ENCODE assay signal across 8 cellular contexts in genomic region chr15:68056097-68056865, GRCh38. TPM values are rescaled to one million over a fixed set of nuclear protein-coding genes. Genes with fewer than 3 reads are reported as not detected.
A peak's percentile ranks its signal among the peaks of the same experiment; 100 is the strongest.
DNase-seq lines count a peak whose midpoint lies in the region; ATAC-seq and TF ChIP-seq lines count a peak whose summit lies in the region.

No MANE protein-coding gene starts in this region.

- no peak overlapping the region for H4K5ac ChIP-seq in IMR-90 (ENCODE audit: low read depth, low read length)

- no peak overlapping the region for H2BK15ac ChIP-seq in IMR-90 (ENCODE audit: low read depth, low read length)

- CTCF ChIA-PET in IMR-90 (lab: Yijun Ruan, JAX) (no interaction called here), mammary epithelial cell (lab: Charles Lee; ENCODE audit: low non-redundant PET) (no interaction called here)

- no peak for TF ChIP-seq POLR2A in IMR-90 (IDR thresholded peaks at IDR 0.05; ENCODE audit: low read depth, low read length)

- H3K27ac ChIP-seq in IMR-90 (ENCODE audit: insufficient read depth, low read length), result no peak overlapping the region
- peak overlapping the region; percentile 46 for H3K27ac ChIP-seq in mammary epithelial cell (ENCODE audit: insufficient read depth, low read depth, low read length)

- in situ Hi-C loops in IMR-90 (cut with MboI; ENCODE audit: low sequenced_read_pairs) (no loop called here), mammary epithelial cell (cut with MboI; ENCODE audit: low sequenced_read_pairs in 2 of 2) (loop anchor here in 1 of 2 donors (25.0 kb wide), 1 partner anchor 194 kb away; no protein-coding TSS in a partner anchor)

- dilution Hi-C loops in IMR-90 (cut with HindIII; ENCODE audit: low sequenced_read_pairs, unreplicated experiment) (no loop called here), mammary epithelial cell (cut with HindIII; ENCODE audit: low sequenced_read_pairs) (no loop called here)

- 0 out of 2 replicates have a peak, but pooled peaks cover 2% of the 10 kb centered on the region for H3K36me3 ChIP-seq in IMR-90 (ENCODE audit: control insufficient read depth, insufficient read depth, low read length)
- no peaks in the 10 kb centered on the region for H3K36me3 ChIP-seq in mammary epithelial cell (ENCODE audit: insufficient read depth, low read length)

- no peaks in the 10 kb centered on the region for H3K9me3 Mint-ChIP-seq in naive thymus-derived CD8-positive, alpha-beta T cell

- no peak overlapping the region for H3K18ac ChIP-seq in IMR-90 (ENCODE audit: low read depth, low read length)

- peak overlapping the region in 7 of 10 donors; percentile 38 to 86 (median 66) for H3K27ac Mint-ChIP-seq in naive thymus-derived CD8-positive, alpha-beta T cell

- H3K56ac ChIP-seq in IMR-90 (ENCODE audit: extremely low read depth, insufficient read depth, low read length), result no peak overlapping the region

- ATAC-seq in IMR-90 (ENCODE audit: low read depth), result no peak
- no peak for ATAC-seq in naive thymus-derived CD8-positive, alpha-beta T cell
- ATAC-seq in HG02870 (IDR thresholded peaks at IDR 0.05; ENCODE audit: unreplicated experiment), result no peak
- no peak for ATAC-seq in HG03571 (IDR thresholded peaks at IDR 0.05; ENCODE audit: unreplicated experiment)
- no peak for ATAC-seq in HG03045 (IDR thresholded peaks at IDR 0.05; ENCODE audit: unreplicated experiment)

- H3K14ac ChIP-seq in IMR-90 (replicated peaks; ENCODE audit: low read depth, low read length), result no peak overlapping the region

- peaks cover 0 to 12% (median 0%) of the 10 kb centered on the region in 3 donors for H3K36me3 Mint-ChIP-seq in naive thymus-derived CD8-positive, alpha-beta T cell

- no peak overlapping the region for H3K4ac ChIP-seq in IMR-90 (ENCODE audit: low read depth, low read length)

- no peak for TF ChIP-seq CTCF in AG10803 (conservative IDR thresholded peaks at IDR 0.05; ENCODE audit: low read length)
- no peak for TF ChIP-seq CTCF in IMR-90 (conservative IDR thresholded peaks at IDR 0.05; ENCODE audit: low read depth, low read length)
- no peak for TF ChIP-seq CTCF in mammary epithelial cell (conservative IDR thresholded peaks at IDR 0.05 in 1 of 2, IDR thresholded peaks at IDR 0.05 in 1 of 2; ENCODE audit: extremely low read depth in 1 of 2, insufficient read depth in 1 of 2, low read depth in 1 of 2, low read length in 2 of 2)

- H2BK20ac ChIP-seq in IMR-90 (ENCODE audit: low read depth, low read length), result no peak overlapping the region

- H2AK5ac ChIP-seq in IMR-90 (ENCODE audit: low read depth, low read length), result no peak overlapping the region

- no peak overlapping the region for H4K8ac ChIP-seq in IMR-90 (ENCODE audit: low read depth in 2 of 2, low read length in 2 of 2)

- H3K27me3 ChIP-seq in IMR-90 (ENCODE audit: control insufficient read depth, insufficient read depth, low read length), result no peaks in the 10 kb centered on the region
- H3K27me3 ChIP-seq in mammary epithelial cell (ENCODE audit: insufficient read depth, low read length), result no peaks in the 10 kb centered on the region

- no peak for TF ChIP-seq RAD21 in IMR-90 (IDR thresholded peaks at IDR 0.05; ENCODE audit: low read length)

- H4K20me1 ChIP-seq in IMR-90 (ENCODE audit: insufficient read depth, low read length) (peaks cover 58% of the 10 kb centered on the region), mammary epithelial cell (ENCODE audit: insufficient read depth, low read length) (no peaks in the 10 kb centered on the region)

- intact Hi-C loops in IMR-90 (cut with micrococcal nuclease) (no loop called here), mammary epithelial cell (cut with micrococcal nuclease) (no loop called here)

- H3K4me1 ChIP-seq in IMR-90 (ENCODE audit: control insufficient read depth, insufficient read depth, low read length) (no peaks in the 10 kb centered on the region; the same call in 1 of the 2 replicates), mammary epithelial cell (ENCODE audit: insufficient read depth, low read length) (peaks cover 6% of the 10 kb centered on the region)

- no peak overlapping the region for H2BK120ac ChIP-seq in IMR-90 (ENCODE audit: low read depth, low read length)

- no peak overlapping the region for H2AK9ac ChIP-seq in IMR-90 (replicated peaks; ENCODE audit: low read depth, low read length, poor library complexity)

- peaks cover 17 to 64% (median 51%) of the 10 kb centered on the region in 4 donors for H3K4me1 Mint-ChIP-seq in naive thymus-derived CD8-positive, alpha-beta T cell

- H2AFZ ChIP-seq in IMR-90 (replicated peaks; ENCODE audit: low read length, poor library complexity), result no peak overlapping the region
- H2AFZ ChIP-seq in mammary epithelial cell (ENCODE audit: low read depth, low read length), result no peak overlapping the region

- H3K4me2 ChIP-seq in IMR-90 (ENCODE audit: low read depth, low read length), result peak overlapping the region; percentile 92
- H3K4me2 ChIP-seq in mammary epithelial cell (ENCODE audit: insufficient read depth, low read depth, low read length), result peak overlapping the region; percentile 89

- H3K23ac ChIP-seq in IMR-90 (ENCODE audit: low read depth, low read length), result peak overlapping the region; percentile 39; the same call in 1 of the 2 replicates

- POLR2A ChIA-PET in IMR-90 (lab: Charles Lee; ENCODE audit: unreplicated experiment), result interaction anchor here (0.6 kb wide), 2 partner anchors 12 to 392 kb away, joined by 3 to 6 read pairs; no protein-coding TSS in a partner anchor
- POLR2A ChIA-PET in naive thymus-derived CD8-positive, alpha-beta T cell (lab: Charles Lee), result interaction anchor here (0.7 to 2.9 kb wide), 7 partner anchors 9 to 224 kb away, joined by 3 to 22 read pairs (median 3); partner anchors contain the start of gene FEM1B

- no peak for DNase-seq in AG10803 (ENCODE audit: low read depth)
- DNase-seq in IMR-90, result no peak
- DNase-seq in mammary epithelial cell, result no peak
- no peak for DNase-seq in naive thymus-derived CD8-positive, alpha-beta T cell
- DNase-seq in hippocampal formation (lab: John Stamatoyannopoulos, UW), result no peak

- no peak overlapping the region for H2BK5ac ChIP-seq in IMR-90 (ENCODE audit: low read depth, low read length, poor library complexity, severe bottlenecking)

- peaks cover 0 to 9% (median 2%) of the 10 kb centered on the region in 5 donors for H3K27me3 Mint-ChIP-seq in naive thymus-derived CD8-positive, alpha-beta T cell

- peaks cover 71% of the 10 kb centered on the region for H3K79me2 ChIP-seq in mammary epithelial cell (ENCODE audit: insufficient read depth, low read length)

- H3K4me3 ChIP-seq in AG10803 (ENCODE audit: low read length), result peak overlapping the region; percentile 85
- H3K4me3 ChIP-seq in IMR-90 (ENCODE audit: insufficient read depth, low read depth, low read length), result no peak overlapping the region
- peak overlapping the region; percentile 79 to 99 (median 87) for H3K4me3 ChIP-seq in mammary epithelial cell (replicated peaks in 1 of 3; ENCODE audit: insufficient read depth in 1 of 3, low read depth in 2 of 3, low read length in 3 of 3)

- H3K9ac ChIP-seq in IMR-90 (ENCODE audit: low read depth, low read length), result peak overlapping the region; percentile 22; the same call in 1 of the 2 replicates
- H3K9ac ChIP-seq in mammary epithelial cell (ENCODE audit: insufficient read depth, low read length), result peak overlapping the region; percentile 32

- TSS peak; percentile 28 for BruUV-seq in IMR-90 (replicated peaks; lab: Mats Ljungman, UMichigan)
- no TSS peak for BruUV-seq in mammary epithelial cell (replicated peaks; lab: Mats Ljungman, UMichigan)

- WGBS in IMR-90 (ENCODE audit: extremely low coverage in 2 of 2, insufficient read length in 1 of 2), 2 experiments, result no CpG with 5 or more reads among the region's 5 CpGs
- WGBS in mammary epithelial cell (ENCODE audit: low coverage, missing lambda C conversion rate), result 49% methylated on average over 5 of the region's 5 CpGs

- peak overlapping the region; percentile 87 to 99 (median 94) for H3K4me3 Mint-ChIP-seq in naive thymus-derived CD8-positive, alpha-beta T cell

- H4K91ac ChIP-seq in IMR-90 (ENCODE audit: insufficient read depth, low read depth, low read length), result no peak overlapping the region

- peaks cover 2 to 41% of the 10 kb centered on the region in 2 experiments; a peak in 2 of 4 replicates for H3K79me1 ChIP-seq in IMR-90 (ENCODE audit: low read depth in 1 of 2, low read length in 2 of 2)

- no peaks in the 10 kb centered on the region for H3K9me3 ChIP-seq in IMR-90 (ENCODE audit: control insufficient read depth, insufficient read depth, low read length)
- H3K9me3 ChIP-seq in mammary epithelial cell (replicated peaks; ENCODE audit: insufficient read depth, low read length), result no peaks in the 10 kb centered on the region

- no peaks in the 10 kb centered on the region for H3K9me1 ChIP-seq in IMR-90 (ENCODE audit: insufficient read depth, low read length)

TF ChIP-seq in IMR-90, 13 proteins besides CTCF, POLR2A, EP300 and RAD21:
- TF ChIP-seq NFE2L2 (IDR thresholded peaks at IDR 0.05; ENCODE audit: low read depth, low read length) (no peak), MAZ (IDR thresholded peaks at IDR 0.05; ENCODE audit: borderline replicate concordance, low read depth, low read length) (no peak), USF2 (IDR thresholded peaks at IDR 0.05; ENCODE audit: low read depth, low read length) (no peak), MXI1 (IDR thresholded peaks at IDR 0.05; ENCODE audit: borderline replicate concordance, low read depth, low read length) (no peak), FOS (IDR thresholded peaks at IDR 0.05; ENCODE audit: low read depth, low read length) (no peak), SMC3 (IDR thresholded peaks at IDR 0.05; ENCODE audit: low read depth, low read length) (no peak)

RNA-seq across cellular contexts. Expression of gene PIAS1, which starts 2.2 kb away (rescaled TPM):
- total RNA-seq in IMR-90 (2012; rRNA removed), result 41.1 and 63.6 TPM in 2 replicates
- 20.0 and 20.9 TPM in 2 replicates for polyA plus RNA-seq in IMR-90 (2012; rRNA removed)
- 5.2 and 5.8 TPM in 2 replicates for polyA plus RNA-seq in IMR-90 (2012; cell fraction: cytosol; rRNA removed)
- polyA plus RNA-seq in IMR-90 (2012; cell fraction: nucleus; rRNA removed; ENCODE audit: low replicate concordance), result 34.5 and 61.9 TPM in 2 replicates
- total RNA-seq in mammary epithelial cell, result 10 to 100 TPM; 30.2 to 31.0 TPM
- polyA plus RNA-seq in mammary epithelial cell, result 39.6 TPM
- 54.6 TPM for polyA minus RNA-seq in mammary epithelial cell
- total RNA-seq in naive thymus-derived CD8-positive, alpha-beta T cell, result 10 to 100 TPM; 90.0 to 94.1 TPM
- 100 to 1,000 TPM; 120 to 149 (median 138) TPM for polyA plus RNA-seq in naive thymus-derived CD8-positive, alpha-beta T cell
